22 cellular contexts compared by ENCODE assay signal in the genomic region with DNA sequence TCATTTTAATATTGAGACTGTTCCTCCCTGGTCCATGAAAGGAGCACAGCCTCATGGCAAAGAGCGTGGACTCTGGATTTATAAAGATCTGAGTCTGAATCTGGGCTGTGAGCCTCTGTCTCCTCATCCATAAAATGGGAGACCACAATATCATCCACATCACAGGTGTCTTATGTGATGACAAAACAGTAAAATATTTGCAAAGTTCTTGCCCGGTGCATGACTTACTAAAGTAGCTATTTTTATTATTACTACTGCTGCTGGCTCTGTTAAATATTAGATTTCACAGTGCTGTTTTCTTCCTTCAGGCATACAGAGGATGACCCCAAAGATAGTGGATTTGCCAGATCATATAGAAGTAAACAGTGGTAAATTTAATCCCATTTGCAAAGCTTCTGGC.
"Had no signal": no experiment of that assay in that cellular context is flagged by ENCODE, and none has a peak within 500 bp of the region (broad histone marks: within the 10 kb centered on the region; RNA-seq: fewer than 3 reads in every experiment).

No MANE protein-coding gene starts in this region.

- ATAC-seq: activated CD4-positive, alpha-beta T cell treated with anti-CD3 and anti-CD28 coated beads for 36 hours; esophagus mucosa; left cardiac atrium; left ventricle myocardium superior; mucosa of descending colon; natural killer cell treated with Interleukin-12 subunit alpha and Interleukin-12 subunit beta and Interleukin-15 and Interleukin-18, amount 100 ng/mL, for 72 hours; sciatic nerve; stimulated activated naive B cell treated with anti-CD40 and anti-IgM and Interleukin-4, amounts not matched to agents 10 μg/mL and 1 μg/mL and 100 μg/mL, for 72 hours had no signal

- H3K4me1 ChIP-seq: adrenal gland had no signal

- H3K27me3 ChIP-seq: adrenal gland, ascending aorta, stomach, thyroid gland had no signal

- H3K9me3 ChIP-seq: ascending aorta, stomach, thyroid gland had no signal

- H3K27ac ChIP-seq: adrenal gland, ascending aorta, stomach, thyroid gland had no signal

- H3K4me3 ChIP-seq: adrenal gland, ascending aorta, mucosa of descending colon, stomach, thyroid gland had no signal

- H3K36me3 ChIP-seq: adrenal gland, ascending aorta, stomach, thyroid gland had no signal

- FAIRE-seq: endothelial cell of umbilical vein, islet of Langerhans had no signal

- DNase-seq: activated CD4-positive, alpha-beta T cell treated with anti-CD3 and anti-CD28 coated beads for 36 hours; activated CD4-positive, CD25-positive, alpha-beta regulatory T cell; activated effector memory CD4-positive, alpha-beta T cell treated with Interleukin-2 at 50 U/mL for 16 hours; activated naive CD4-positive, alpha-beta T cell treated with Interleukin-2 at 50 U/mL for 16 hours; activated T-cell treated with anti-CD3 and anti-CD28 coated beads for 4 hours; central memory CD4-positive, alpha-beta T cell; foreskin melanocyte; left cardiac atrium; left ventricle myocardium superior; mucosa of descending colon; stimulated activated CD4-positive, alpha-beta T cell treated with anti-CD3 and anti-CD28 coated beads, Interleukin-15, amount 100 ng/mL, for 24 hours; stimulated activated CD4-positive, alpha-beta T cell treated with anti-CD3 and anti-CD28 coated beads, Interleukin-2, amount 100 ng/mL, for 24 hours; stimulated activated naive B cell treated with anti-CD40 and anti-IgM and Interleukin-4, amounts not matched to agents 10 μg/mL and 1 μg/mL and 100 μg/mL, for 72 hours had no signal
